8 cellular contexts compared by ENCODE assay signal in the genomic region with DNA sequence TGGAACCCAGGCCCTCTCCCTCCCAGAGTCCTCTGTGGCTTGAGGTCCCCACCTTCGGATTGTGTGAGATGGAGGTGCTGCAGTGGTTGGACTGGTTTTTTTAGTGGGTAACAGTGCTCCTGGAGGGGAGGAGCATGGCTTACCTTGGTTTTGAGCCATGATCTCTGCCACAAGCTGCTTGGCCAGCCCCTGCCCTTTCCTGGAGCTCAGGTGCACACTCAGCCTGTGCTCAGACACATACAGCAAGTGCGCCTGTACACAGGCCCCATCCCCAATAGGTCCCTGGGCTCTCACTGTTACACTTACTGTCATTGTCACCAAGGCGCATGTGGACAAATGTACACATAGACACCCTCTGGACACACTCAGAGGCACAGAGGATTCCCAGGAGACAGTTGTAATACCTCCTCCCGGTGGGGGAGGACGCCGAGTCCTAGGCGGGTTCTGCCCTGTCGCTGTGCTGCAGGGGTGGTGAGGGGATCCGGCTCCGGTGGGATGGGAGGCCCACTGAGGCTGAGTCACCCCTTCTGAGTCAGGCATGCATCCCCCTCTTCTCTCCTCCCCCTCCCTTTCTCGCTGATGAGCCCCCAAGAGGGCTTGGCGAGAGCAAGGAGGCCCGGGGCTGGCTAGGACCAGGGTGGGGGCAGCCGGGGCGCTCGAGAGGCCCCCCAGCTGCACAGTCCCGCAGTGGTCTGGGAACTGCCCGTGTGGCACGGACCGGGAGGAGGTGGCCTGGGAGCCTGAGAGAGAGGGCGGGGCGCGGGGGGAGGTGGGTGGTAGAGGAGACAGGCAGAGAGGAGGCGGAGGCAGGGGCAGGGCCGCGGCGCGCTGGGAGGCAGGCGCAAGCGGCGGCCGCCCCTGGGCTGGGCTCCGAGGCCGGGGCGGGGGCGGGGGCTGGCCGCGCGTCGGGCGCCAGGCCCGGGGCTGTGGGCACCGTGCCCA. TPM values are rescaled to one million over a fixed set of nuclear protein-coding genes. Genes with fewer than 3 reads are reported as not detected.
A peak's percentile ranks its signal among the peaks of the same experiment; 100 is the strongest.
DNase-seq lines count a peak whose midpoint lies in the region; ATAC-seq lines count a peak whose summit lies in the region.

No MANE protein-coding gene starts in this region.

- no peaks in the 10 kb centered on the region for H3K36me3 ChIP-seq in H7 (replicated peaks; ENCODE audit: control insufficient read depth, insufficient read depth, low read length)
- H3K36me3 ChIP-seq in aorta (ENCODE audit: control insufficient read depth in 1 of 2, insufficient read depth in 2 of 2, low read length in 1 of 2), result no peaks in the 10 kb centered on the region

- no peak overlapping the region for H3K27ac Mint-ChIP-seq in activated naive CD8-positive, alpha-beta T cell treated with anti-CD3 and anti-CD28 coated beads, Interleukin-2, amount 50 U/mL, for 24 hours

- H3K9me3 Mint-ChIP-seq in activated naive CD8-positive, alpha-beta T cell treated with anti-CD3 and anti-CD28 coated beads, Interleukin-2, amount 50 U/mL, for 24 hours, result no peaks in the 10 kb centered on the region

- intact Hi-C loops in Right ventricle myocardium superior (cut with DNase I) (no loop called here), aorta (cut with DNase I) (no loop called here)

- no peak overlapping the region for H3K4me3 Mint-ChIP-seq in activated naive CD8-positive, alpha-beta T cell treated with anti-CD3 and anti-CD28 coated beads, Interleukin-2, amount 50 U/mL, for 24 hours

- H3K27ac ChIP-seq in aorta (ENCODE audit: low read depth in 1 of 2, low read length in 2 of 2), result peak overlapping the region in 1 of 2 donors; percentile 32

- WGBS in aorta, 2 donors, result 7 to 17% methylated on average over 21 to 43 of the region's 43 CpGs

- no peaks in the 10 kb centered on the region for H3K36me3 Mint-ChIP-seq in activated naive CD8-positive, alpha-beta T cell treated with anti-CD3 and anti-CD28 coated beads, Interleukin-2, amount 50 U/mL, for 24 hours (ENCODE audit: low read depth)

- no peaks in the 10 kb centered on the region for H3K9me3 ChIP-seq in aorta (ENCODE audit: control insufficient read depth, low read length)

- H3K27me3 ChIP-seq in H7 (ENCODE audit: control insufficient read depth, insufficient read depth, low read length) (peaks cover 11% of the 10 kb centered on the region), aorta (ENCODE audit: control insufficient read depth in 1 of 2, insufficient read depth in 2 of 2, low read length in 1 of 2) (no peaks in the 10 kb centered on the region)

- DNase-seq in 8988T, result peak; percentile 79
- peak; percentile 96 for DNase-seq in H7
- peak; percentile 46 for DNase-seq in NCI-H82 treated with DMSO at 0.1 percent for 48 hours (lab: John Stamatoyannopoulos, UW; ENCODE audit: unreplicated experiment)
- DNase-seq in activated naive CD8-positive, alpha-beta T cell treated with anti-CD3 and anti-CD28 coated beads, Interleukin-2, amount 50 U/mL, for 24 hours, result peak; percentile 33
- DNase-seq in Right ventricle myocardium superior, result peak; percentile 93
- DNase-seq in nucleus accumbens (lab: John Stamatoyannopoulos, UW), result peak; percentile 27 to 93 (median 78)
- DNase-seq in aorta, result peak; percentile 92 to 96

- peak; percentile 48 for ATAC-seq in activated naive CD8-positive, alpha-beta T cell treated with anti-CD3 and anti-CD28 coated beads, Interleukin-2, amount 50 U/mL, for 24 hours
- peak; percentile 87 for ATAC-seq in Right ventricle myocardium superior (ENCODE audit: poor library complexity)
- ATAC-seq in aorta (ENCODE audit: low FRiP score), result peak; percentile 87
- ATAC-seq in HG03432 (IDR thresholded peaks at IDR 0.05; ENCODE audit: unreplicated experiment), result no peak

- peaks cover 2% of the 10 kb centered on the region for H3K4me1 Mint-ChIP-seq in activated naive CD8-positive, alpha-beta T cell treated with anti-CD3 and anti-CD28 coated beads, Interleukin-2, amount 50 U/mL, for 24 hours

- H3K27me3 Mint-ChIP-seq in activated naive CD8-positive, alpha-beta T cell treated with anti-CD3 and anti-CD28 coated beads, Interleukin-2, amount 50 U/mL, for 24 hours, result peaks cover 21% of the 10 kb centered on the region

- H3K4me3 ChIP-seq in H7 (ENCODE audit: insufficient read depth, low read depth, low read length) (peak overlapping the region; percentile 70), aorta (ENCODE audit: low read length in 2 of 2) (peak overlapping the region; percentile 53 to 54)

- peaks cover 0 to 3% of the 10 kb centered on the region in 2 donors for H3K4me1 ChIP-seq in aorta (ENCODE audit: control insufficient read depth in 1 of 2, insufficient read depth in 2 of 2, low read length in 2 of 2)

RNA-seq across cellular contexts. Expression of a gene that starts 0.5 kb away (rescaled TPM):
- total RNA-seq in H7 (2014; rRNA removed; shearing (Covaris generic)), result 11.9 TPM in 2 replicates
- total RNA-seq in Right ventricle myocardium superior (14.8 TPM), aorta (10 to 100 TPM; 38.6 to 47.1 TPM)
- polyA plus RNA-seq in aorta, result 10 to 100 TPM; 18.0 to 26.9 TPM

Comparison
In these comparisons a context has a peak if more than half of its experiments do, and no peak if none do; other contexts are left out.
1. DNase-seq: peak in every context shown above with its lines; median percentile 96 in H7; 94 in aorta; 93 in Right ventricle myocardium superior; 79 in 8988T; 78 in nucleus accumbens; 46 in NCI-H82 treated with DMSO at 0.1 percent for 48 hours; 33 in activated naive CD8-positive, alpha-beta T cell treated with anti-CD3 and anti-CD28 coated beads, Interleukin-2, amount 50 U/mL, for 24 hours.